31 cellular contexts compared by ENCODE assay signal in genomic region chr5:84709075-84709474, GRCh38.
DNase-seq lines count a peak whose midpoint lies in the region; ATAC-seq, FAIRE-seq and TF ChIP-seq lines count a peak whose summit lies in the region.
"Had no signal": no experiment of that assay in that cellular context is flagged by ENCODE, and none has a peak within 500 bp of the region (broad histone marks: within the 10 kb centered on the region; RNA-seq: fewer than 3 reads in every experiment).

No MANE protein-coding gene starts in this region.

- WGBS in K562 (ENCODE audit: insufficient coverage, low coverage, missing lambda C conversion rate) = 19% methylated on average over 1 of the region's 1 CpG

- in situ Hi-C loops in K562 (cut with MboI) = no loop called here

- H3K4me3 ChIP-seq in HEK293 (ENCODE audit: low read depth, low read length) (no peak overlapping the region), K562 (no peak overlapping the region), ascending aorta (no peak overlapping the region)
- H3K4me3 ChIP-seq: A549; BLaER1; BLaER1 treated with 17β-estradiol and CSF1 and Interleukin-3, amounts not matched to agents 10 nM and 100 nM had no signal

- no peak for TF ChIP-seq EP300 in K562 (IDR thresholded peaks at IDR 0.05; ENCODE audit: low read length)

- no peaks in the 10 kb centered on the region for H3K79me2 ChIP-seq in K562 (ENCODE audit: control insufficient read depth, insufficient read depth, low read length)

- H3K27me3 ChIP-seq in K562 (ENCODE audit: control insufficient read depth in 2 of 2, insufficient read depth in 2 of 2, low read length in 2 of 2) (no peaks in the 10 kb centered on the region), ascending aorta (no peaks in the 10 kb centered on the region)
- H3K27me3 ChIP-seq: BE2C; BLaER1; BLaER1 treated with 17β-estradiol and CSF1 and Interleukin-3, amounts not matched to agents 10 nM and 100 nM had no signal

- DNase-seq in K562 (ENCODE audit: extremely low read depth in 1 of 4, low spot score in 3 of 4) = no peak
- no peak for DNase-seq in NCI-H2171 (lab: John Stamatoyannopoulos, UW)
- no peak for DNase-seq in ascending aorta (ENCODE audit: low spot score in 2 of 2)
- DNase-seq: 8988T; ACHN; AML-193; BE2C; C1 segment of cervical spinal cord; Caco-2; Calu3; CD4-positive, alpha-beta memory T cell; CD4-positive, alpha-beta T cell; CD4-positive, CD25-positive, alpha-beta regulatory T cell; CD8-positive, alpha-beta memory T cell; CD8-positive, alpha-beta T cell; COR-L47; DMS 273 treated with DMSO at 0.1 percent for 48 hours; DMS153; DMS53; DMS79; DMS79 treated with DMSO at 0.1 percent for 48 hours; DND-41; EL had no signal

- no peaks in the 10 kb centered on the region for H3K9me3 ChIP-seq in HEK293 (ENCODE audit: control insufficient read depth, insufficient read depth, low read depth, low read length)
- no peaks in the 10 kb centered on the region for H3K9me3 ChIP-seq in K562 (replicated peaks; ENCODE audit: control insufficient read depth, insufficient read depth, low read depth, low read length)
- no peaks in the 10 kb centered on the region for H3K9me3 ChIP-seq in ascending aorta
- H3K9me3 ChIP-seq: A549, BE2C, BLaER1, Caco-2 had no signal

- no peak overlapping the region for H3K4me2 ChIP-seq in K562 (ENCODE audit: insufficient read depth, low read length)
- H3K4me2 ChIP-seq: A549; BLaER1; BLaER1 treated with 17β-estradiol and CSF1 and Interleukin-3, amounts not matched to agents 10 nM and 100 nM had no signal

- TF ChIP-seq POLR2A in K562 (conservative IDR thresholded peaks at IDR 0.05) = no peak

- H2AFZ ChIP-seq in K562 (ENCODE audit: low read depth, low read length) = no peak overlapping the region

- CTCF ChIA-PET in HEK293 (lab: Yijun Ruan, JAX) (interaction anchor here (0.5 kb wide), 1 partner anchor 751 kb away, joined by 4 read pairs; no protein-coding TSS in a partner anchor), K562 (lab: Yijun Ruan, JAX; ENCODE audit: low intra/inter-chr PET ratio) (no interaction called here)

- intact Hi-C loops in K562 (cut with micrococcal nuclease) (no loop called here), ascending aorta (cut with DNase I) (no loop called here)

- no peaks in the 10 kb centered on the region for H4K20me1 ChIP-seq in K562 (replicated peaks; ENCODE audit: control insufficient read depth, insufficient read depth, low read length)
- H4K20me1 ChIP-seq: BLaER1; BLaER1 treated with 17β-estradiol and CSF1 and Interleukin-3, amounts not matched to agents 10 nM and 100 nM had no signal

- FAIRE-seq in K562 (lab: Jason Lieb, UNC) = no peak
- FAIRE-seq: A204.1, A549, D721Med had no signal

- TF ChIP-seq RAD21 in K562 (CRISPR knock-in tag; conservative IDR thresholded peaks at IDR 0.05 in 1 of 2, IDR thresholded peaks at IDR 0.05 in 1 of 2) = no peak

- H3K36me3 ChIP-seq in HEK293 (ENCODE audit: control insufficient read depth in 2 of 2, insufficient read depth in 1 of 2, low read length in 2 of 2) (no peaks in the 10 kb centered on the region), K562 (ENCODE audit: control insufficient read depth, insufficient read depth, low read length) (no peaks in the 10 kb centered on the region), ascending aorta (no peaks in the 10 kb centered on the region)
- H3K36me3 ChIP-seq: BE2C; BLaER1; BLaER1 treated with 17β-estradiol and CSF1 and Interleukin-3, amounts not matched to agents 10 nM and 100 nM had no signal

- ATAC-seq in K562 = no peak
- ATAC-seq: A549; CD8-positive, alpha-beta T cell had no signal

- H3K4me1 ChIP-seq in HEK293 (ENCODE audit: control insufficient read depth, insufficient read depth, low read length) (no peaks in the 10 kb centered on the region), K562 (replicated peaks in 1 of 2; ENCODE audit: control insufficient read depth in 2 of 2, insufficient read depth in 2 of 2, low read length in 2 of 2) (no peaks in the 10 kb centered on the region), ascending aorta (no peaks in the 10 kb centered on the region)
- H3K4me1 ChIP-seq: A549; BE2C; BLaER1; BLaER1 treated with 17β-estradiol and CSF1 and Interleukin-3, amounts not matched to agents 10 nM and 100 nM; Caco-2 had no signal

- H3K9ac ChIP-seq in K562 (ENCODE audit: insufficient read depth in 1 of 2, low read depth in 2 of 2, low read length in 2 of 2) = no peak overlapping the region
- H3K9ac ChIP-seq: BLaER1; BLaER1 treated with 17β-estradiol and CSF1 and Interleukin-3, amounts not matched to agents 10 nM and 100 nM had no signal

- POLR2A ChIA-PET in HEK293 (lab: Yijun Ruan, JAX) = no interaction called here
- POLR2A ChIA-PET in K562 (lab: Yijun Ruan, JAX) = no interaction called here

- no peaks in the 10 kb centered on the region for H3K9me1 ChIP-seq in K562 (ENCODE audit: control insufficient read depth, insufficient read depth, low read length)

- no peak for TF ChIP-seq CTCF in HEK293 (tag by site-specific recombination; IDR thresholded peaks at IDR 0.05)
- no peak for TF ChIP-seq CTCF in K562 (IDR thresholded peaks at IDR 0.05 in 2 of 3, conservative IDR thresholded peaks at IDR 0.05 in 1 of 3; ENCODE audit: insufficient read depth in 2 of 3, low read depth in 1 of 3, low read length in 3 of 3)
- no peak for TF ChIP-seq CTCF in ascending aorta (IDR thresholded peaks at IDR 0.05)

- H3K27ac ChIP-seq in HEK293 (ENCODE audit: extremely low read depth, low read depth, low read length) (no peak overlapping the region), K562 (ENCODE audit: extremely low read depth, low read depth, low read length) (no peak overlapping the region), ascending aorta (no peak overlapping the region)
- H3K27ac ChIP-seq: 22Rv1; A549; BLaER1; BLaER1 treated with 17β-estradiol and CSF1 and Interleukin-3, amounts not matched to agents 10 nM and 100 nM; C4-2B had no signal

- no TSS peak for BruUV-seq in K562 (replicated peaks; lab: Mats Ljungman, UMichigan)

TF ChIP-seq in HEK293, 187 proteins besides CTCF, POLR2A, EP300 and RAD21:
- TF ChIP-seq ZNF580 (tag by site-specific recombination; IDR thresholded peaks at IDR 0.05) (peak; percentile 50; the same call in 1 of the 2 replicates), MEIS1 (CRISPR knock-in tag; IDR thresholded peaks at IDR 0.05; ENCODE audit: borderline replicate concordance) (no peak), SCRT2 (tag by site-specific recombination; IDR thresholded peaks at IDR 0.05) (no peak), ZEB2 (tag by site-specific recombination; IDR thresholded peaks at IDR 0.05) (no peak), ZNF488 (tag by site-specific recombination; IDR thresholded peaks at IDR 0.05) (no peak), ZNF157 (tag by site-specific recombination; IDR thresholded peaks at IDR 0.05) (no peak), ZNF626 (tag by site-specific recombination; IDR thresholded peaks at IDR 0.05) (no peak), ZNF146 (tag by site-specific recombination; IDR thresholded peaks at IDR 0.05) (peak; percentile 91), ZFHX2 (tag by site-specific recombination; conservative IDR thresholded peaks at IDR 0.05) (no peak), ZNF768 (tag by site-specific recombination; IDR thresholded peaks at IDR 0.05) (no peak), RBAK (tag by site-specific recombination; IDR thresholded peaks at IDR 0.05) (no peak), ZNF239 (tag by site-specific recombination; IDR thresholded peaks at IDR 0.05) (no peak)

TF ChIP-seq in K562, 482 proteins besides CTCF, POLR2A, EP300 and RAD21:
- TF ChIP-seq PYGO2 (tag; IDR thresholded peaks at IDR 0.05) (no peak), CEBPG (CRISPR knock-in tag; IDR thresholded peaks at IDR 0.05) (no peak), CEBPG (tag; conservative IDR thresholded peaks at IDR 0.05 in 1 of 2, IDR thresholded peaks at IDR 0.05 in 1 of 2) (0 out of 4 replicates have a peak, but pooled peaks of 1 of the 2 experiments have one; percentile 29), RBM25 (IDR thresholded peaks at IDR 0.05; ENCODE audit: low read depth, low read length, severe bottlenecking) (peak; percentile 42)

Comparison
In these comparisons a context has a peak if more than half of its experiments do, and no peak if none do; other contexts are left out.
1. Of the 44 proteins assayed by ChIP-seq in both K562 and HEK293: peak only in K562: none; only in HEK293: ZNF146; in both: none; in neither: 43.